ENCODE assay signal across 11 cellular contexts in genomic region chr4:143406523-143406922, GRCh38.
DNase-seq lines count a peak whose midpoint lies in the region; ATAC-seq and TF ChIP-seq lines count a peak whose summit lies in the region.
"Had no signal": no experiment of that assay in that cellular context is flagged by ENCODE, and none has a peak within 500 bp of the region (broad histone marks: within the 10 kb centered on the region; RNA-seq: fewer than 3 reads in every experiment).

No MANE protein-coding gene starts in this region.

- ATAC-seq in activated T-cell treated with anti-CD3 and anti-CD28 coated beads, Interleukin-2, amount 50 U/mL, for 72 hours (replicated peaks in 1 of 2) = peak in 1 of 2 donors; percentile 26
- peak; percentile 70 for ATAC-seq in upper lobe of right lung
- ATAC-seq: natural killer cell had no signal

- TF ChIP-seq CTCF in upper lobe of right lung (IDR thresholded peaks at IDR 0.05) = no peak

- no peak overlapping the region for H3K4me3 Mint-ChIP-seq in activated T-cell treated with anti-CD3 and anti-CD28 coated beads, Interleukin-2, amount 50 U/mL, for 72 hours
- H3K4me3 Mint-ChIP-seq in activated T-cell treated with anti-CD3 and anti-CD28 coated beads, Interleukin-2, amount 50 U/mL, for 24 hours = no peak overlapping the region
- H3K4me3 Mint-ChIP-seq: natural killer cell had no signal

- no peaks in the 10 kb centered on the region for H3K36me3 ChIP-seq in upper lobe of right lung
- H3K36me3 ChIP-seq: cardiac muscle cell had no signal

- H3K4me3 ChIP-seq in upper lobe of right lung = no peak overlapping the region
- H3K4me3 ChIP-seq: cardiac muscle cell, SK-N-MC had no signal

- intact Hi-C loops in upper lobe of right lung (cut with DNase I) = no loop called here

- peaks cover 18% of the 10 kb centered on the region for H3K27me3 Mint-ChIP-seq in activated T-cell treated with anti-CD3 and anti-CD28 coated beads, Interleukin-2, amount 50 U/mL, for 72 hours (ENCODE audit: low read depth)
- peaks cover 19% of the 10 kb centered on the region for H3K27me3 Mint-ChIP-seq in activated T-cell treated with anti-CD3 and anti-CD28 coated beads, Interleukin-2, amount 50 U/mL, for 24 hours

- peak overlapping the region; percentile 38 for H3K27ac ChIP-seq in upper lobe of right lung
- H3K27ac ChIP-seq: cardiac muscle cell, SK-N-MC had no signal

- no peaks in the 10 kb centered on the region for H3K9me3 ChIP-seq in upper lobe of right lung

- H3K9me3 Mint-ChIP-seq in activated T-cell treated with anti-CD3 and anti-CD28 coated beads, Interleukin-2, amount 50 U/mL, for 72 hours = no peaks in the 10 kb centered on the region
- H3K9me3 Mint-ChIP-seq in activated T-cell treated with anti-CD3 and anti-CD28 coated beads, Interleukin-2, amount 50 U/mL, for 24 hours = no peaks in the 10 kb centered on the region
- H3K9me3 Mint-ChIP-seq: natural killer cell had no signal

- no peak overlapping the region for H3K27ac Mint-ChIP-seq in activated T-cell treated with anti-CD3 and anti-CD28 coated beads, Interleukin-2, amount 50 U/mL, for 72 hours
- H3K27ac Mint-ChIP-seq in activated T-cell treated with anti-CD3 and anti-CD28 coated beads, Interleukin-2, amount 50 U/mL, for 24 hours = no peak overlapping the region

- H3K4me1 Mint-ChIP-seq in activated T-cell treated with anti-CD3 and anti-CD28 coated beads, Interleukin-2, amount 50 U/mL, for 72 hours (ENCODE audit: low read depth) = peaks cover 28% of the 10 kb centered on the region
- peaks cover 21% of the 10 kb centered on the region for H3K4me1 Mint-ChIP-seq in activated T-cell treated with anti-CD3 and anti-CD28 coated beads, Interleukin-2, amount 50 U/mL, for 24 hours (ENCODE audit: low read depth)

- H3K27me3 ChIP-seq in upper lobe of right lung = no peaks in the 10 kb centered on the region
- H3K27me3 ChIP-seq: cardiac muscle cell had no signal

- H3K36me3 Mint-ChIP-seq in activated T-cell treated with anti-CD3 and anti-CD28 coated beads, Interleukin-2, amount 50 U/mL, for 72 hours (ENCODE audit: insufficient read depth in 2 of 2) = no peaks in the 10 kb centered on the region
- H3K36me3 Mint-ChIP-seq in activated T-cell treated with anti-CD3 and anti-CD28 coated beads, Interleukin-2, amount 50 U/mL, for 24 hours (ENCODE audit: low read depth) = no peaks in the 10 kb centered on the region
- H3K36me3 Mint-ChIP-seq: natural killer cell had no signal

- peaks cover 80% of the 10 kb centered on the region for H3K4me1 ChIP-seq in upper lobe of right lung

- peak; percentile 3 to 8 for DNase-seq in activated T-cell treated with anti-CD3 and anti-CD28 coated beads, Interleukin-2, amount 50 U/mL, for 72 hours
- no peak for DNase-seq in activated T-cell treated with anti-CD3 and anti-CD28 coated beads, Interleukin-2, amount 50 U/mL, for 24 hours
- peak; percentile 83 for DNase-seq in dermis blood vessel endothelial cell
- peak; percentile 81 to 96 for DNase-seq in lung microvascular endothelial cell (ENCODE audit: low read depth in 2 of 2)
- DNase-seq in upper lobe of right lung = no peak
- DNase-seq in D341Med (ENCODE audit: low spot score) = no peak
- DNase-seq in NCI-H2171 (lab: John Stamatoyannopoulos, UW) = no peak
- no peak for DNase-seq in middle frontal gyrus (ENCODE audit: extremely low spot score, low spot score)
- DNase-seq: natural killer cell had no signal

Comparison
In these comparisons a context has a peak if more than half of its experiments do, and no peak if none do; other contexts are left out.
1. DNase-seq: peak in activated T-cell treated with anti-CD3 and anti-CD28 coated beads, Interleukin-2, amount 50 U/mL, for 72 hours (2 of 2), dermis blood vessel endothelial cell (single experiment) and lung microvascular endothelial cell (2 of 2); none in activated T-cell treated with anti-CD3 and anti-CD28 coated beads, Interleukin-2, amount 50 U/mL, for 24 hours (single experiment), upper lobe of right lung (single experiment), D341Med (single experiment), NCI-H2171 (single experiment) and middle frontal gyrus (single experiment).